ENCODE assay signal across 16 cellular contexts in the genomic region with DNA sequence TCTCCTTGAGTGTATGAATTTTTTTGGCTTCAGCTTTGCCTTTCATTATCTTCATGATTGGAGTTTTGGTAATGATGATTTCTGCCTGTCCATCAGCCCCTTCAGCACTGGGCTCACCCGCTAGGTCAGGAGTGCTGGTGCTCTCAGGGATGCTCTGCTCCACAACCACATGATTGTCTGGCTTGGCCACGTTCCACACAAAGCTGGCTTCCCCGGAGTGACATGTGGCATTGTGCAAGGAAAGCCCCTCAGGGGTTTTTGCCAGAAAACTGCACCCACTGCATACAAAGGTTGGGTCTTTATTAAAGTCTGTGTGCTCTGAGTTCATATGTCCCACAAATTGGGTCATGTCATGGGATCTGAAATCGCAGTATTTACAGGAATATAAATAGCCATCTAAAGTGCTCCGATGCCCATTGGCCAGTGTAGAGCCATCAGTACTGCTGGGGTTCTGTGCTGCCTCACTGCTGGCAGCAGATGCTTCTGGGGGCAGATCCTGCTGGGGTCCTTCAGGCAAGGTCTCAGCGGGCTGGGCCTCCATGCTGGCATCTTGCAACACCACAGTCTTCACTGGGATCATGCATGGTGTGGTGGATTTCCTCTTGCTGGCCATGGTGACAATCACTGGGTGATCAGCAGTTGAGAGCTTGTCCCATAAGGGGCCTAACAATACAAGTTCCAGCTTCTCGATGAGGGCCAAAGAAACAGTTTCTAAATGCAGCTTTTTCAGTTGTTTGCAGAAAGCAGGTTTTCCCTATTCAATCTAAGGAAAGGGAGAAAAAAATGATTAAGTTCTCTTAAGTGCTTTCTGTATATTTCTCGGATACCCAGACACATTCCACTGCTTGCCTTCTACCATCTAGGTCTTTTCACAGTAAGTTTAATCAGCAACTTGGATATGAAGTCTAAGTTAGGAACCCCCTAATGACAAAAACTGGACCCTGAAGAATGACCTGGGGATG.
A peak's percentile ranks its signal among the peaks of the same experiment; 100 is the strongest.
DNase-seq lines count a peak whose midpoint lies in the region; ATAC-seq lines count a peak whose summit lies in the region.
"Had no signal": no experiment of that assay in that cellular context is flagged by ENCODE, and none has a peak within 500 bp of the region (broad histone marks: within the 10 kb centered on the region; RNA-seq: fewer than 3 reads in every experiment).

No MANE protein-coding gene starts in this region.

- ATAC-seq in Right ventricle myocardium superior (ENCODE audit: poor library complexity) (peak; percentile 15), Right ventricle myocardium inferior (no peak), HG02870 (IDR thresholded peaks at IDR 0.05; ENCODE audit: unreplicated experiment) (no peak), GM21786 (IDR thresholded peaks at IDR 0.05; ENCODE audit: unreplicated experiment) (no peak)

- H3K27me3 ChIP-seq in layer of hippocampus (ENCODE audit: control insufficient read depth, insufficient read depth, low read length): no peaks in the 10 kb centered on the region
- H3K27me3 ChIP-seq: MG63 had no signal

- intact Hi-C loops in Right ventricle myocardium superior (cut with DNase I): no loop called here
- intact Hi-C loops in Right ventricle myocardium inferior (cut with DNase I): no loop called here

- H3K27ac ChIP-seq in cingulate gyrus (ENCODE audit: low read depth, low read length) (peak overlapping the region; percentile 99), layer of hippocampus (ENCODE audit: low read depth, low read length) (peak overlapping the region; percentile 97)
- H3K27ac ChIP-seq: C4-2B, KMS-11 had no signal

- no peak for DNase-seq in Right ventricle myocardium superior
- no peak for DNase-seq in Right ventricle myocardium inferior (ENCODE audit: missing footprints)
- DNase-seq in superior temporal gyrus (ENCODE audit: extremely low spot score): peak; percentile 84
- DNase-seq in ecto neural progenitor cell (ENCODE audit: low spot score): no peak
- DNase-seq: 8988T, DMS153, HCEC 1CT, MG63, NCI-H1092 treated with DMSO at 0.1 percent for 48 hours, NCI-H1694 treated with DMSO at 0.1 percent for 48 hours had no signal
